In genomic region chr5:145848854-145849253, GRCh38 we compare ENCODE assay signal across 18 cellular contexts. TPM values are rescaled to one million over a fixed set of nuclear protein-coding genes. Genes with fewer than 3 reads are reported as not detected.
DNase-seq lines count a peak whose midpoint lies in the region; ATAC-seq, FAIRE-seq and TF ChIP-seq lines count a peak whose summit lies in the region.
"Had no signal": no experiment of that assay in that cellular context is flagged by ENCODE, and none has a peak within 500 bp of the region (broad histone marks: within the 10 kb centered on the region; RNA-seq: fewer than 3 reads in every experiment).

No MANE protein-coding gene starts in this region.

- peaks cover 3% of the 10 kb centered on the region for H3K4me1 Mint-ChIP-seq in activated CD4-positive, alpha-beta T cell treated with anti-CD3 and anti-CD28 coated beads for 36 hours
- no peaks in the 10 kb centered on the region for H3K4me1 Mint-ChIP-seq in activated CD4-positive, alpha-beta T cell treated with anti-CD3 and anti-CD28 coated beads, Interleukin-2, amount 10 ng/mL, durations not matched to agents 24 days and 14 days
- H3K4me1 Mint-ChIP-seq: CD8-positive, alpha-beta memory T cell had no signal

- ATAC-seq in activated CD4-positive, alpha-beta T cell treated with anti-CD3 and anti-CD28 coated beads for 36 hours, result peak; percentile 44
- ATAC-seq in gastroesophageal sphincter (no peak), GM21825 (IDR thresholded peaks at IDR 0.05; ENCODE audit: unreplicated experiment) (no peak)
- ATAC-seq: mucosa of descending colon, right cardiac atrium had no signal

- POLR2A ChIA-PET in activated CD4-positive, alpha-beta T cell treated with anti-CD3 and anti-CD28 coated beads for 36 hours (lab: Charles Lee), result no interaction called here

- no peak for TF ChIP-seq EP300 in gastroesophageal sphincter (IDR thresholded peaks at IDR 0.05)

- H3K4me3 ChIP-seq in epithelial cell of esophagus (ENCODE audit: low read length), result no peak overlapping the region
- no peak overlapping the region for H3K4me3 ChIP-seq in gastroesophageal sphincter
- H3K4me3 ChIP-seq in ascending aorta, result no peak overlapping the region
- H3K4me3 ChIP-seq: mucosa of descending colon, PC-9, uterus had no signal

- peak; percentile 93 for FAIRE-seq in RCC 7860 (lab: Jason Lieb, UNC)

- H3K27ac Mint-ChIP-seq in activated CD4-positive, alpha-beta T cell treated with anti-CD3 and anti-CD28 coated beads for 36 hours, result no peak overlapping the region
- no peak overlapping the region for H3K27ac Mint-ChIP-seq in activated CD4-positive, alpha-beta T cell treated with anti-CD3 and anti-CD28 coated beads, Interleukin-2, amount 10 ng/mL, durations not matched to agents 24 days and 14 days
- H3K27ac Mint-ChIP-seq: CD8-positive, alpha-beta memory T cell had no signal

- H3K4me3 Mint-ChIP-seq in activated CD4-positive, alpha-beta T cell treated with anti-CD3 and anti-CD28 coated beads for 36 hours, result no peak overlapping the region
- no peak overlapping the region for H3K4me3 Mint-ChIP-seq in activated CD4-positive, alpha-beta T cell treated with anti-CD3 and anti-CD28 coated beads, Interleukin-2, amount 10 ng/mL, durations not matched to agents 24 days and 14 days
- H3K4me3 Mint-ChIP-seq: CD8-positive, alpha-beta memory T cell had no signal

- CTCF ChIA-PET in activated CD4-positive, alpha-beta T cell treated with anti-CD3 and anti-CD28 coated beads for 36 hours (lab: Charles Lee), result interaction anchor here (1.5 kb wide), 1 partner anchor 8 kb away, joined by 3 read pairs; no protein-coding TSS in a partner anchor

- H3K9me3 Mint-ChIP-seq in activated CD4-positive, alpha-beta T cell treated with anti-CD3 and anti-CD28 coated beads for 36 hours (ENCODE audit: low read depth), result no peaks in the 10 kb centered on the region
- no peaks in the 10 kb centered on the region for H3K9me3 Mint-ChIP-seq in activated CD4-positive, alpha-beta T cell treated with anti-CD3 and anti-CD28 coated beads, Interleukin-2, amount 10 ng/mL, durations not matched to agents 24 days and 14 days

- H3K9me3 ChIP-seq in gastroesophageal sphincter (no peaks in the 10 kb centered on the region), ascending aorta (no peaks in the 10 kb centered on the region)
- H3K9me3 ChIP-seq: mucosa of descending colon, neutrophil, uterus had no signal

- peaks cover 5% of the 10 kb centered on the region for H3K27me3 Mint-ChIP-seq in activated CD4-positive, alpha-beta T cell treated with anti-CD3 and anti-CD28 coated beads for 36 hours
- H3K27me3 Mint-ChIP-seq in activated CD4-positive, alpha-beta T cell treated with anti-CD3 and anti-CD28 coated beads, Interleukin-2, amount 10 ng/mL, durations not matched to agents 24 days and 14 days, result peaks cover 4% of the 10 kb centered on the region

- no peaks in the 10 kb centered on the region for H3K27me3 ChIP-seq in gastroesophageal sphincter
- H3K27me3 ChIP-seq in ascending aorta, result no peaks in the 10 kb centered on the region
- H3K27me3 ChIP-seq: neutrophil, uterus had no signal

- no peak for DNase-seq in activated CD4-positive, alpha-beta T cell treated with anti-CD3 and anti-CD28 coated beads for 36 hours
- DNase-seq in activated CD4-positive, alpha-beta T cell treated with anti-CD3 and anti-CD28 coated beads, Interleukin-2, amount 10 ng/mL, durations not matched to agents 24 days and 14 days, result no peak
- peak; percentile 76 for DNase-seq in RCC 7860 (ENCODE audit: low spot score)
- peak; percentile 90 for DNase-seq in epithelial cell of esophagus (ENCODE audit: low read depth)
- peak; percentile 21 for DNase-seq in stromal cell of bone marrow (ENCODE audit: low read depth)
- DNase-seq in ascending aorta (ENCODE audit: low spot score in 2 of 2), result no peak
- DNase-seq: activated CD8-positive, alpha-beta memory T cell treated with anti-CD3 and anti-CD28 coated beads for 24 hours; CD8-positive, alpha-beta memory T cell; hippocampal formation; mucosa of descending colon; NCI-H524; right cardiac atrium; uterus had no signal

- no peak for TF ChIP-seq POLR2A in gastroesophageal sphincter (IDR thresholded peaks at IDR 0.05)

- H3K36me3 ChIP-seq in gastroesophageal sphincter, result no peaks in the 10 kb centered on the region
- H3K36me3 ChIP-seq in ascending aorta, result no peaks in the 10 kb centered on the region
- H3K36me3 ChIP-seq: neutrophil, uterus had no signal

- intact Hi-C loops in activated CD4-positive, alpha-beta T cell treated with anti-CD3 and anti-CD28 coated beads for 36 hours (cut with DNase I, micrococcal nuclease), result no loop called here
- intact Hi-C loops in activated CD4-positive, alpha-beta T cell treated with anti-CD3 and anti-CD28 coated beads, Interleukin-2, amount 10 ng/mL, durations not matched to agents 24 days and 14 days (cut with micrococcal nuclease), result no loop called here
- intact Hi-C loops in ascending aorta (cut with DNase I), result no loop called here

- H3K4me1 ChIP-seq in gastroesophageal sphincter (no peaks in the 10 kb centered on the region), ascending aorta (no peaks in the 10 kb centered on the region)
- H3K4me1 ChIP-seq: uterus had no signal

- H3K27ac ChIP-seq in gastroesophageal sphincter, result no peak overlapping the region
- H3K27ac ChIP-seq in ascending aorta, result no peak overlapping the region
- H3K27ac ChIP-seq: neutrophil, PC-9, uterus had no signal

- 71 to 90% methylated on average over 1 of the region's 1 CpG for WGBS in gastroesophageal sphincter (ENCODE audit: low coverage in 1 of 2), 2 donors

- no peaks in the 10 kb centered on the region for H3K36me3 Mint-ChIP-seq in activated CD4-positive, alpha-beta T cell treated with anti-CD3 and anti-CD28 coated beads for 36 hours (ENCODE audit: low read depth)
- no peaks in the 10 kb centered on the region for H3K36me3 Mint-ChIP-seq in activated CD4-positive, alpha-beta T cell treated with anti-CD3 and anti-CD28 coated beads, Interleukin-2, amount 10 ng/mL, durations not matched to agents 24 days and 14 days (ENCODE audit: low read depth)
- H3K36me3 Mint-ChIP-seq: CD8-positive, alpha-beta memory T cell had no signal

- no peak for TF ChIP-seq CTCF in epithelial cell of esophagus (IDR thresholded peaks at IDR 0.05; ENCODE audit: insufficient read depth, low read depth, low read length, missing control alignments)
- no peak for TF ChIP-seq CTCF in gastroesophageal sphincter (IDR thresholded peaks at IDR 0.05)
- TF ChIP-seq CTCF in ascending aorta (IDR thresholded peaks at IDR 0.05), result no peak

RNA-seq across cellular contexts. Expression of gene PRELID2, which starts 13.7 kb away (rescaled TPM):
- 1 to 10 TPM; 3.2 to 3.3 TPM for total RNA-seq in activated CD4-positive, alpha-beta T cell treated with anti-CD3 and anti-CD28 coated beads for 36 hours
- total RNA-seq in activated CD4-positive, alpha-beta T cell treated with anti-CD3 and anti-CD28 coated beads, Interleukin-2, amount 10 ng/mL, durations not matched to agents 24 days and 14 days, result 3.1 and 3.6 TPM in 2 replicates
- total RNA-seq in gastroesophageal sphincter (10 to 100 TPM; 13.6 to 19.8 (median 17.3) TPM), ascending aorta (23.5 TPM)

RNA-seq across cellular contexts. Expression of gene GRXCR2, which starts 24.0 kb away (rescaled TPM):
- total RNA-seq in activated CD4-positive, alpha-beta T cell treated with anti-CD3 and anti-CD28 coated beads for 36 hours, result not detected
- not detected in 2 replicates for total RNA-seq in activated CD4-positive, alpha-beta T cell treated with anti-CD3 and anti-CD28 coated beads, Interleukin-2, amount 10 ng/mL, durations not matched to agents 24 days and 14 days
- not detected for total RNA-seq in gastroesophageal sphincter
- not detected for total RNA-seq in ascending aorta
- total RNA-seq: CD8-positive, alpha-beta memory T cell; epithelial cell of proximal tubule; mucosa of descending colon; PC-9; uterus had no signal

Comparison
In these comparisons a context has a peak if more than half of its experiments do, and no peak if none do; other contexts are left out.
1. DNase-seq: peak in RCC 7860 (single experiment), epithelial cell of esophagus (single experiment) and stromal cell of bone marrow (single experiment); none in activated CD4-positive, alpha-beta T cell treated with anti-CD3 and anti-CD28 coated beads for 36 hours (single experiment), activated CD4-positive, alpha-beta T cell treated with anti-CD3 and anti-CD28 coated beads, Interleukin-2, amount 10 ng/mL, durations not matched to agents 24 days and 14 days (single experiment) and ascending aorta (0 of 2).